ENCODE assay signal across 15 cellular contexts in the genomic region with DNA sequence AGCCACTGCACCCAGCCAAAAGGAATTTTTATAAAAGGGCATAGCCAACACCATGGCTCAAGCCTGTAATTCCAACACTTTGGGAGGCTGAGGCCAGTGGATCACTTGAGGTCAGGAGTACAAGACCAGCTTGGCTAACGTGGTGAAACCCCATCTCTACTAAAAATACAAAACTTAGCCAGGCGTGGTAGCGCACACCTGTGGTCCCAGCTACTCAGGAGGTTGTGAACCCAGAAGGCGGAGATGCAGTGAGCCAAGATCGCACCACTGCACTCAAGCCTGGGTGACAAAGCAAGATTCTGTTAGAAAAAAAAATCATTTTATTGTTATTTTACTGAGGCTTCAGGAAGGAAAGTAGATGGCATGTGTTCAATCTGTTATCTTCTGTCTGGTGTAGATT. TPM values are rescaled to one million over a fixed set of nuclear protein-coding genes. Genes with fewer than 3 reads are reported as not detected.
A peak's percentile ranks its signal among the peaks of the same experiment; 100 is the strongest.
DNase-seq lines count a peak whose midpoint lies in the region; ATAC-seq and TF ChIP-seq lines count a peak whose summit lies in the region.
"Had no signal": no experiment of that assay in that cellular context is flagged by ENCODE, and none has a peak within 500 bp of the region (broad histone marks: within the 10 kb centered on the region; RNA-seq: fewer than 3 reads in every experiment).

No MANE protein-coding gene starts in this region.

- H3K4me3 ChIP-seq in thyroid gland (replicated peaks in 1 of 3) (no peak overlapping the region), uterus (no peak overlapping the region)
- H3K4me3 ChIP-seq: GM23248, right lobe of liver, testis had no signal

- no peaks in the 10 kb centered on the region for H3K36me3 ChIP-seq in thyroid gland
- no peaks in the 10 kb centered on the region for H3K36me3 ChIP-seq in uterus
- H3K36me3 ChIP-seq: right lobe of liver had no signal

- DNase-seq in thyroid gland (peak; percentile 78 to 81), NCI-H1048 (lab: John Stamatoyannopoulos, UW) (no peak), uterus (no peak), NCI-H446 (lab: John Stamatoyannopoulos, UW) (no peak)
- DNase-seq: activated CD8-positive, alpha-beta T cell treated with anti-CD3 and anti-CD28 coated beads for 36 hours; CD8-positive, alpha-beta memory T cell; glutamatergic neuron; GM23248; kidney glomerular epithelial cell; NCI-H446 treated with DMSO at 0.1 percent for 48 hours; right lobe of liver; testis had no signal

- no peaks in the 10 kb centered on the region for H3K27me3 ChIP-seq in thyroid gland
- H3K27me3 ChIP-seq in uterus = no peaks in the 10 kb centered on the region
- H3K27me3 ChIP-seq: right lobe of liver, testis had no signal

- H3K9me3 ChIP-seq in thyroid gland (no peaks in the 10 kb centered on the region), uterus (no peaks in the 10 kb centered on the region)
- H3K9me3 ChIP-seq: right lobe of liver, testis had no signal

- H3K27ac ChIP-seq in thyroid gland (peak overlapping the region in 1 of 3 donors; percentile 28), uterus (no peak overlapping the region)
- H3K27ac ChIP-seq: GM23248, right lobe of liver, testis had no signal

- intact Hi-C loops in thyroid gland (cut with DNase I) = no loop called here
- intact Hi-C loops in uterus (cut with DNase I; ENCODE audit: low total_unique reads) = no loop called here

- 27 to 43% methylated on average over 5 of the region's 5 CpGs for WGBS in thyroid gland, 2 donors

- peaks cover 0 to 4% of the 10 kb centered on the region in 2 donors for H3K4me1 ChIP-seq in thyroid gland
- H3K4me1 ChIP-seq in uterus = no peaks in the 10 kb centered on the region
- H3K4me1 ChIP-seq: right lobe of liver, testis had no signal

- no peak for TF ChIP-seq CTCF in thyroid gland (IDR thresholded peaks at IDR 0.05)
- TF ChIP-seq CTCF in uterus (IDR thresholded peaks at IDR 0.05) = no peak

- ATAC-seq in GM19035 (IDR thresholded peaks at IDR 0.05; ENCODE audit: unreplicated experiment) (peak; percentile 57), GM21737 (IDR thresholded peaks at IDR 0.05; ENCODE audit: unreplicated experiment) (peak; percentile 66), HG03159 (IDR thresholded peaks at IDR 0.05; ENCODE audit: unreplicated experiment) (peak; percentile 73)
- ATAC-seq: activated CD8-positive, alpha-beta T cell treated with anti-CD3 and anti-CD28 coated beads for 36 hours; right lobe of liver had no signal

- no peak for TF ChIP-seq POLR2A in thyroid gland (IDR thresholded peaks at IDR 0.05)
- no peak for TF ChIP-seq POLR2A in uterus (IDR thresholded peaks at IDR 0.05)

RNA-seq across cellular contexts. Expression of a gene that starts 31.3 kb away (rescaled TPM):
- 10 to 100 TPM; 65.2 to 92.9 (median 70.0) TPM for total RNA-seq in thyroid gland
- 100 to 1,000 TPM in 1 of 4 donors, 10 to 100 TPM in 3; 46.8 to 130 (median 60.9) TPM for total RNA-seq in uterus

Comparison
In these comparisons a context has a peak if more than half of its experiments do, and no peak if none do; other contexts are left out.
1. DNase-seq: peak in thyroid gland (2 of 2); none in NCI-H1048 (single experiment), uterus (0 of 2) and NCI-H446 (0 of 2).
2. Peak in every context shown above with its lines, with median percentiles within 50 percentile points of each other: ATAC-seq.